Comparison of ENCODE assay signal across 12 cellular contexts in genomic region chr11:9260182-9261146, GRCh38. TPM values are rescaled to one million over a fixed set of nuclear protein-coding genes. Genes with fewer than 3 reads are reported as not detected.
DNase-seq lines count a peak whose midpoint lies in the region; ATAC-seq and TF ChIP-seq lines count a peak whose summit lies in the region.
"Had no signal": no experiment of that assay in that cellular context is flagged by ENCODE, and none has a peak within 500 bp of the region (broad histone marks: within the 10 kb centered on the region; RNA-seq: fewer than 3 reads in every experiment).

No MANE protein-coding gene starts in this region.

- H3K4me3 ChIP-seq in psoas muscle = no peak overlapping the region

- no peaks in the 10 kb centered on the region for H3K9me3 ChIP-seq in psoas muscle

- peak; percentile 7 for TF ChIP-seq CTCF in psoas muscle (IDR thresholded peaks at IDR 0.05)

- H3K9me3 Mint-ChIP-seq in activated CD8-positive, alpha-beta memory T cell treated with anti-CD3 and anti-CD28 coated beads, Interleukin-2, amount 10 ng/mL, durations not matched to agents 7 days and 5 days (ENCODE audit: low read depth) = peaks cover 3% of the 10 kb centered on the region
- H3K9me3 Mint-ChIP-seq in IgD-negative memory B cell = peaks cover 0 to 1% (median 0%) of the 10 kb centered on the region in 3 donors

- H3K4me1 ChIP-seq in psoas muscle = peaks cover 19% of the 10 kb centered on the region

- H3K27ac ChIP-seq in psoas muscle = no peak overlapping the region

- WGBS in psoas muscle, 3 donors = 46 to 62% (median 49%) methylated on average over 5 of the region's 5 CpGs

- no peaks in the 10 kb centered on the region for H3K36me3 ChIP-seq in psoas muscle (ENCODE audit: insufficient read depth in 1 of 2, low read depth in 1 of 2)

- H3K27me3 ChIP-seq in psoas muscle (ENCODE audit: insufficient read depth in 3 of 3, low read length in 2 of 3) = no peaks in the 10 kb centered on the region

- H3K27ac Mint-ChIP-seq in activated CD8-positive, alpha-beta memory T cell treated with anti-CD3 and anti-CD28 coated beads, Interleukin-2, amount 10 ng/mL, durations not matched to agents 7 days and 5 days = no peak overlapping the region
- peak overlapping the region; percentile 6 to 93 (median 91) for H3K27ac Mint-ChIP-seq in IgD-negative memory B cell

- H3K27me3 Mint-ChIP-seq in activated CD8-positive, alpha-beta memory T cell treated with anti-CD3 and anti-CD28 coated beads, Interleukin-2, amount 10 ng/mL, durations not matched to agents 7 days and 5 days = peaks cover 37% of the 10 kb centered on the region
- peaks cover 2% of the 10 kb centered on the region for H3K27me3 Mint-ChIP-seq in IgD-negative memory B cell

- CTCF ChIA-PET in activated CD8-positive, alpha-beta memory T cell treated with anti-CD3 and anti-CD28 coated beads, Interleukin-2, amount 10 ng/mL, durations not matched to agents 7 days and 5 days (lab: Charles Lee) = interaction anchor here (0.7 to 1.5 kb wide), 4 partner anchors 123 to 313 kb away, joined by 3 to 4 read pairs (median 4); partner anchors contain the start of gene WEE1

- peaks cover 7% of the 10 kb centered on the region for H3K36me3 Mint-ChIP-seq in activated CD8-positive, alpha-beta memory T cell treated with anti-CD3 and anti-CD28 coated beads, Interleukin-2, amount 10 ng/mL, durations not matched to agents 7 days and 5 days
- no peaks in the 10 kb centered on the region for H3K36me3 Mint-ChIP-seq in IgD-negative memory B cell

- intact Hi-C loops in psoas muscle (cut with DNase I) = loop anchor here in 1 of 2 donors (5.0 kb wide), 1 partner anchor 88 kb away; no protein-coding TSS in a partner anchor

- DNase-seq in activated CD8-positive, alpha-beta memory T cell treated with anti-CD3 and anti-CD28 coated beads, Interleukin-2, amount 10 ng/mL, durations not matched to agents 7 days and 5 days = peak; percentile 48
- no peak for DNase-seq in activated CD8-positive, alpha-beta memory T cell treated with anti-CD3 and anti-CD28 coated beads, Interleukin-2, amount 50 U/mL, for 48 hours
- peak; percentile 15 for DNase-seq in central memory CD4-positive, alpha-beta T cell
- DNase-seq in psoas muscle (no peak), NCI-H146 treated with DMSO at 0.1 percent for 48 hours (lab: John Stamatoyannopoulos, UW; ENCODE audit: unreplicated experiment) (no peak)
- DNase-seq: activated T-cell treated with anti-CD3 and anti-CD28 coated beads, Interleukin-2, amount 50 U/mL, for 1 hour; NCI-H1092 treated with DMSO at 0.1 percent for 48 hours; SIG-M5; stimulated activated CD4-positive, alpha-beta T cell treated with anti-CD3 and anti-CD28 coated beads, Interleukin-4, amount 100 ng/mL, for 1 hour had no signal

- H3K4me3 Mint-ChIP-seq in activated CD8-positive, alpha-beta memory T cell treated with anti-CD3 and anti-CD28 coated beads, Interleukin-2, amount 10 ng/mL, durations not matched to agents 7 days and 5 days = no peak overlapping the region
- H3K4me3 Mint-ChIP-seq in IgD-negative memory B cell = peak overlapping the region; percentile 55 to 86 (median 68)

- no peak for ATAC-seq in activated CD8-positive, alpha-beta memory T cell treated with anti-CD3 and anti-CD28 coated beads, Interleukin-2, amount 10 ng/mL, durations not matched to agents 7 days and 5 days
- ATAC-seq in psoas muscle (no peak), HG02884 (IDR thresholded peaks at IDR 0.05; ENCODE audit: unreplicated experiment) (no peak), GM18520 (IDR thresholded peaks at IDR 0.05; ENCODE audit: unreplicated experiment) (no peak)

- H3K4me1 Mint-ChIP-seq in activated CD8-positive, alpha-beta memory T cell treated with anti-CD3 and anti-CD28 coated beads, Interleukin-2, amount 10 ng/mL, durations not matched to agents 7 days and 5 days = peaks cover 31% of the 10 kb centered on the region
- peaks cover 29 to 35% (median 31%) of the 10 kb centered on the region in 3 donors for H3K4me1 Mint-ChIP-seq in IgD-negative memory B cell

RNA-seq across cellular contexts. Expression of gene DENND5A, which starts 4.7 kb away (rescaled TPM):
- total RNA-seq in activated CD8-positive, alpha-beta memory T cell treated with anti-CD3 and anti-CD28 coated beads, Interleukin-2, amount 10 ng/mL, durations not matched to agents 7 days and 5 days = 10 to 100 TPM; 15.9 to 19.0 TPM
- 9.3 TPM for polyA plus RNA-seq in IgD-negative memory B cell
- 10 to 100 TPM; 27.2 to 45.1 (median 32.3) TPM for total RNA-seq in psoas muscle
- polyA plus RNA-seq in psoas muscle = 10 to 100 TPM; 27.4 to 82.1 (median 30.3) TPM

RNA-seq across cellular contexts. Expression of gene TMEM41B, which starts 53.9 kb away (rescaled TPM):
- total RNA-seq in activated CD8-positive, alpha-beta memory T cell treated with anti-CD3 and anti-CD28 coated beads, Interleukin-2, amount 10 ng/mL, durations not matched to agents 7 days and 5 days = 10 to 100 TPM; 25.7 to 27.3 TPM
- polyA plus RNA-seq in IgD-negative memory B cell (9.0 TPM), psoas muscle (10 to 100 TPM in 2 of 3 donors, 1 to 10 TPM in 1; 5.7 to 62.6 (median 18.7) TPM)
- total RNA-seq in psoas muscle = 10 to 100 TPM; 12.2 to 14.6 (median 13.8) TPM

Comparison
In these comparisons a context has a peak if more than half of its experiments do, and no peak if none do; other contexts are left out.
1. DNase-seq: peak in activated CD8-positive, alpha-beta memory T cell treated with anti-CD3 and anti-CD28 coated beads, Interleukin-2, amount 10 ng/mL, durations not matched to agents 7 days and 5 days (single experiment) and central memory CD4-positive, alpha-beta T cell (single experiment); none in activated CD8-positive, alpha-beta memory T cell treated with anti-CD3 and anti-CD28 coated beads, Interleukin-2, amount 50 U/mL, for 48 hours (single experiment), psoas muscle (0 of 2) and NCI-H146 treated with DMSO at 0.1 percent for 48 hours (single experiment).